ENCODE assay signal across 8 cellular contexts in the genomic region with DNA sequence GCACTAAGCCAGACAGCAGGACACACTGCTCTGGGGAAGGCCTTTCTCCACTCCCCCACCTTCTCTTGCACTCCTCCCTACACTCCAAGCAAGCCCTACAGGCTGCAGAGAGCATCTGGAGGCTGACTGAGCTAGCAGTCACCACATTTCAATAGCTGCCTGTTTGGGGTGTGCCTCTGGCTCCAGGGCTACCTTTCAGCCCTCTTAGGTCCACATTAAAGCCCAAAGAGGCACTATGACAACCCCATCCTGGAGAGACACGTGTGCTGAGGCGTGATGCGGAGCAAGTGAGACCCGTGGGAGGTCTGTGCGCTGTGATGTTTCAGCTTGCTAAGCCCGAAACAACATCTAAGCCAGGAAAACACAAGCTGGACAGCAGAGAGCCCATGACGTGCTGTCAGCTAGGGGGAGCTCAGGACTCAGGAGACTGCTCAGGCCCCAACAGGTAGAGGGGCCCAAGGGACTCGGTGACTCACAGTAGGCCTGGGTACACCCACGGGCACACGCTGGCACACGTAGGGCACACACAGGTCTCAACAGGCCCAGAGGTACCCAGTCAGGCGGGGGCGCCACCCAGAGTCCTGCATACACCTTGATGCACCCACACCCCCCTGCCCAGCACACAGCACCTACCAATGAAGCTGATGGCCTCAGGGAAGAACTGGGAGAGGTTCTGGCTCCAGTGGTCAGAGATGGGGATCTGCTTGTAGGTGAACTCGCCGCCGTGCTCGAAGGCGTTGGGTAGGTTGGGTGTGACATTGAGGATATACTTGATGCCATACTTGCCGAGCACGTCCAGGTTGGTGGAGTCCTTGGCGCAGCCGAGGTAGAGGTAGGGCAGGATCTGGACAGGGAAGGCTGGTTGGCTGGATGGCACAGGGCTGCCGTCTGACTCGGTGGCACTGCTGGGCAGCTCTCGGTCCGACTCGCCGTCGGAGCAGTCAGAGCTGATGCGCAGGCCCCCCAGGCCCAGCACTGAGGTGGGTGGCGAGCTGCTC. TPM values are rescaled to one million over a fixed set of nuclear protein-coding genes. Genes with fewer than 3 reads are reported as not detected.
DNase-seq lines count a peak whose midpoint lies in the region; ATAC-seq, FAIRE-seq and TF ChIP-seq lines count a peak whose summit lies in the region.

No MANE protein-coding gene starts in this region.

- intact Hi-C loops in K562 (cut with micrococcal nuclease) (loop anchor here (1.0 to 5.0 kb wide), 3 partner anchors 51 to 91 kb away; no protein-coding TSS in a partner anchor), lower leg skin (cut with DNase I; ENCODE audit: low total_unique reads) (loop anchor here (2.0 kb wide), 1 partner anchor 65 kb away; no protein-coding TSS in a partner anchor)

- H3K4me2 ChIP-seq in K562 (ENCODE audit: insufficient read depth, low read length) = peak overlapping the region; percentile 67

- POLR2A ChIA-PET in K562 (lab: Yijun Ruan, JAX) = interaction anchor here (0.6 to 1.7 kb wide), 14 partner anchors 9 to 1401 kb away, joined by 3 to 8 read pairs (median 4); partner anchors contain the start of genes POC1A and RPL29

- TF ChIP-seq EP300 in K562 (IDR thresholded peaks at IDR 0.05; ENCODE audit: low read length) = no peak

- DNase-seq in ELR (ENCODE audit: low read depth) (peak; percentile 45), RCC 7860 (ENCODE audit: low spot score) (peak; percentile 10), K562 (ENCODE audit: extremely low read depth in 1 of 4, low spot score in 3 of 4) (peak in 2 of 4 experiments; percentile 33 to 52), lower leg skin (ENCODE audit: low spot score in 2 of 2) (peak; percentile 83 to 93), NCI-H1105 treated with DMSO at 0.1 percent for 48 hours (lab: John Stamatoyannopoulos, UW) (no peak), AG20443 (ENCODE audit: low spot score) (no peak)
- peak; percentile 11 to 32 for DNase-seq in stimulated activated CD8-positive, alpha-beta memory T cell treated with anti-CD3 and anti-CD28 coated beads, Interleukin-2, amount 100 ng/mL, for 48 hours (ENCODE audit: low read depth in 2 of 2)

- peaks cover 44% of the 10 kb centered on the region for H3K79me2 ChIP-seq in K562 (ENCODE audit: control insufficient read depth, insufficient read depth, low read length)

- TF ChIP-seq CTCF in K562 (IDR thresholded peaks at IDR 0.05 in 2 of 3, conservative IDR thresholded peaks at IDR 0.05 in 1 of 3; ENCODE audit: insufficient read depth in 2 of 3, low read depth in 1 of 3, low read length in 3 of 3) (peak; percentile 42 to 60 (median 56); a peak in 5 of 6 replicates), lower leg skin (IDR thresholded peaks at IDR 0.05) (no peak)

- H3K27ac ChIP-seq in K562 (ENCODE audit: extremely low read depth, low read depth, low read length) = peak overlapping the region; percentile 59; the same call in 2 of the 3 replicates

- peaks cover 6% of the 10 kb centered on the region; the same call in 1 of the 2 replicates for H4K20me1 ChIP-seq in K562 (replicated peaks; ENCODE audit: control insufficient read depth, insufficient read depth, low read length)

- H3K9me1 ChIP-seq in K562 (ENCODE audit: control insufficient read depth, insufficient read depth, low read length) = no peaks in the 10 kb centered on the region

- TF ChIP-seq RAD21 in K562 (CRISPR knock-in tag; conservative IDR thresholded peaks at IDR 0.05 in 1 of 2, IDR thresholded peaks at IDR 0.05 in 1 of 2) = peak in 1 of 2 experiments; percentile 62; a peak in 3 of 4 replicates

- TF ChIP-seq POLR2A in K562 (conservative IDR thresholded peaks at IDR 0.05) = no peak
- TF ChIP-seq POLR2A in lower leg skin (IDR thresholded peaks at IDR 0.05) = no peak

- ATAC-seq in K562 (peak; percentile 19; the same call in 2 of the 3 replicates), GM21723 (IDR thresholded peaks at IDR 0.05; ENCODE audit: unreplicated experiment) (no peak)

- CTCF ChIA-PET in K562 (lab: Yijun Ruan, JAX; ENCODE audit: low intra/inter-chr PET ratio) = interaction anchor here (1.2 to 2.9 kb wide), 2 partner anchors 52 to 70 kb away, joined by 4 to 7 read pairs; no protein-coding TSS in a partner anchor

- H3K27me3 ChIP-seq in K562 (ENCODE audit: control insufficient read depth in 2 of 2, insufficient read depth in 2 of 2, low read length in 2 of 2) = no peaks in the 10 kb centered on the region

- no TSS peak for BruUV-seq in K562 (replicated peaks; lab: Mats Ljungman, UMichigan)

- in situ Hi-C loops in K562 (cut with MboI) = no loop called here

- 75% methylated on average over 23 of the region's 31 CpGs for WGBS in K562 (ENCODE audit: insufficient coverage, low coverage, missing lambda C conversion rate)
- 42 to 53% methylated on average over 31 of the region's 31 CpGs for WGBS in lower leg skin, 2 donors

- FAIRE-seq in RCC 7860 (lab: Jason Lieb, UNC) (no peak), K562 (lab: Jason Lieb, UNC) (no peak)

- H3K4me1 ChIP-seq in K562 (replicated peaks in 1 of 2; ENCODE audit: control insufficient read depth in 2 of 2, insufficient read depth in 2 of 2, low read length in 2 of 2) = peaks cover 19 to 60% of the 10 kb centered on the region in 2 experiments; a peak in 4 of 5 replicates

- H3K4me3 ChIP-seq in K562 (peak overlapping the region; percentile 9), lower leg skin (ENCODE audit: low read depth, poor library complexity, severe bottlenecking) (no peak overlapping the region)

- H3K36me3 ChIP-seq in K562 (ENCODE audit: control insufficient read depth, insufficient read depth, low read length) = peaks cover 55% of the 10 kb centered on the region; the same call in 2 of the 3 replicates

- H3K9ac ChIP-seq in K562 (ENCODE audit: insufficient read depth in 1 of 2, low read depth in 2 of 2, low read length in 2 of 2) = peak overlapping the region; percentile 35 to 88

- no peaks in the 10 kb centered on the region for H3K9me3 ChIP-seq in K562 (replicated peaks; ENCODE audit: control insufficient read depth, insufficient read depth, low read depth, low read length)

- 0 out of 2 replicates have a peak overlapping the region, but pooled peaks have one; percentile 4 for H2AFZ ChIP-seq in K562 (ENCODE audit: low read depth, low read length)

TF ChIP-seq in K562, 482 proteins besides CTCF, POLR2A, EP300 and RAD21 (continues in another document):
- TF ChIP-seq POLR2G (IDR thresholded peaks at IDR 0.05; ENCODE audit: low read depth, low read length) (0 out of 2 replicates have a peak, but pooled peaks have one; percentile 31), CTCFL (IDR thresholded peaks at IDR 0.05; ENCODE audit: borderline replicate concordance, insufficient read depth, low read depth, low read length, poor library complexity, severe bottlenecking) (peak; percentile 12)

RNA-seq across cellular contexts. Expression of gene DUSP7, which starts 2.8 kb away (rescaled TPM):
- total RNA-seq in K562 (2011; cell fraction: chromatin; rRNA removed; ENCODE audit: low replicate concordance) = 8.6 and 27.9 TPM in 2 replicates
- 22.9 and 25.2 TPM in 2 replicates for total RNA-seq in K562 (2011; cell fraction: nucleolus; rRNA removed)
- 15.6 and 17.5 TPM in 2 replicates for total RNA-seq in K562 (2011; cell fraction: nucleoplasm; rRNA removed)
- total RNA-seq in K562 (2014; rRNA removed) (8.2 and 13.0 TPM in 2 replicates), K562 (2014; rRNA removed; fragmentation: Illumina TruSeq; extraction: Trizol) (3.0 and 3.6 TPM in 2 replicates), K562 (2015; rRNA removed; fragmentation: Illumina TruSeq; extraction: Trizol) (7.6 and 8.5 TPM in 2 replicates), K562 (2021) (15.8 and 16.6 TPM in 2 replicates), lower leg skin (10 to 100 TPM; 54.6 to 96.3 (median 79.2) TPM)
- polyA plus RNA-seq in K562 (2011; rRNA removed) (8.4 and 13.8 TPM in 2 replicates), K562 (2014; fragmentation: Illumina TruSeq; extraction: Trizol) (11.0 and 11.3 TPM in 2 replicates), K562 (2014; fragmentation: Nextera tagmentation; extraction: Ambion mirVana) (under 1 TPM; 0.45 to 0.58 TPM), K562 (2014; rRNA removed) (11.8 and 12.6 TPM in 2 replicates)
- 18.8 and 26.6 TPM in 2 replicates for polyA plus RNA-seq in K562 (2011; cell fraction: cytosol; rRNA removed)
- 20.3 and 23.2 TPM in 2 replicates for polyA plus RNA-seq in K562 (2011; cell fraction: nucleus; rRNA removed)
- 5.7 and 8.1 TPM in 2 replicates for polyA plus RNA-seq in K562 (2012)
- polyA minus RNA-seq in K562 (2011; rRNA and poly(A)+ RNA removed) = 12.8 and 20.2 TPM in 2 replicates
- 15.9 and 16.3 TPM in 2 replicates for polyA minus RNA-seq in K562 (2011; cell fraction: cytosol; rRNA and poly(A)+ RNA removed)
- polyA minus RNA-seq in K562 (2011; cell fraction: nucleus; rRNA and poly(A)+ RNA removed) = 17.9 and 25.9 TPM in 2 replicates

RNA-seq across cellular contexts. Expression of gene RPL29, which starts 57.9 kb away (rescaled TPM):
- total RNA-seq in K562 (2011; cell fraction: chromatin; rRNA removed; ENCODE audit: low replicate concordance) = 184 and 350 TPM in 2 replicates
- 475 and 490 TPM in 2 replicates for total RNA-seq in K562 (2011; cell fraction: nucleolus; rRNA removed)
- 538 and 894 TPM in 2 replicates for total RNA-seq in K562 (2011; cell fraction: nucleoplasm; rRNA removed)
- 1,104 and 1,143 TPM in 2 replicates for total RNA-seq in K562 (2014; rRNA removed)
- 811 and 895 TPM in 2 replicates for total RNA-seq in K562 (2014; rRNA removed; fragmentation: Illumina TruSeq; extraction: Trizol)
- total RNA-seq in K562 (2015; rRNA removed; fragmentation: Illumina TruSeq; extraction: Trizol) = 1,065 and 1,147 TPM in 2 replicates
- total RNA-seq in K562 (2021) = 917 and 1,045 TPM in 2 replicates
- 1,156 and 1,373 TPM in 2 replicates for polyA plus RNA-seq in K562 (2011; rRNA removed)
- 2,082 and 2,495 TPM in 2 replicates for polyA plus RNA-seq in K562 (2011; cell fraction: cytosol; rRNA removed)
- 709 and 859 TPM in 2 replicates for polyA plus RNA-seq in K562 (2011; cell fraction: nucleus; rRNA removed)
- 1,411 and 1,997 TPM in 2 replicates for polyA plus RNA-seq in K562 (2012)
- 1,281 and 1,602 TPM in 2 replicates for polyA plus RNA-seq in K562 (2014; fragmentation: Illumina TruSeq; extraction: Trizol)
- polyA plus RNA-seq in K562 (2014; fragmentation: Nextera tagmentation; extraction: Ambion mirVana) = 100 to 1,000 TPM; 568 to 871 TPM
- polyA plus RNA-seq in K562 (2014; rRNA removed) = 1,326 and 1,475 TPM in 2 replicates
- 954 and 1,034 TPM in 2 replicates for polyA minus RNA-seq in K562 (2011; rRNA and poly(A)+ RNA removed)
- polyA minus RNA-seq in K562 (2011; cell fraction: cytosol; rRNA and poly(A)+ RNA removed) = 628 and 690 TPM in 2 replicates
- 177 and 303 TPM in 2 replicates for polyA minus RNA-seq in K562 (2011; cell fraction: nucleus; rRNA and poly(A)+ RNA removed)
- 1,000 to 10,000 TPM; 1,729 to 2,645 (median 2,120) TPM for total RNA-seq in lower leg skin

Comparison
In these comparisons a context has a peak if more than half of its experiments do, and no peak if none do; other contexts are left out.
1. DNase-seq: peak in ELR (single experiment), RCC 7860 (single experiment), lower leg skin (2 of 2) and stimulated activated CD8-positive, alpha-beta memory T cell treated with anti-CD3 and anti-CD28 coated beads, Interleukin-2, amount 100 ng/mL, for 48 hours (2 of 2); none in NCI-H1105 treated with DMSO at 0.1 percent for 48 hours (single experiment) and AG20443 (single experiment).
2. CTCF ChIP-seq: peak in K562 (3 of 3); none in lower leg skin (0 of 3).